In genomic region chr6:131924881-131925474, GRCh38 we compare ENCODE assay signal across 9 cellular contexts. TPM values are rescaled to one million over a fixed set of nuclear protein-coding genes. Genes with fewer than 3 reads are reported as not detected.
DNase-seq lines count a peak whose midpoint lies in the region; ATAC-seq and TF ChIP-seq lines count a peak whose summit lies in the region.
"Had no signal": no experiment of that assay in that cellular context is flagged by ENCODE, and none has a peak within 500 bp of the region (broad histone marks: within the 10 kb centered on the region; RNA-seq: fewer than 3 reads in every experiment).

No MANE protein-coding gene starts in this region.

- TF ChIP-seq EP300 in neural cell (conservative IDR thresholded peaks at IDR 0.05; ENCODE audit: poor library complexity, severe bottlenecking), result no peak

- H3K4me2 ChIP-seq in neural cell (ENCODE audit: low read length), result no peak overlapping the region

- no peak for ATAC-seq in GM21786 (IDR thresholded peaks at IDR 0.05; ENCODE audit: unreplicated experiment)
- no peak for ATAC-seq in GM19324 (IDR thresholded peaks at IDR 0.05; ENCODE audit: low FRiP score, unreplicated experiment)
- ATAC-seq in GM21717 (IDR thresholded peaks at IDR 0.05; ENCODE audit: unreplicated experiment), result no peak

- peak; percentile 85 for TF ChIP-seq RAD21 in neural cell (conservative IDR thresholded peaks at IDR 0.05)

- no peaks in the 10 kb centered on the region for H3F3A ChIP-seq in neural cell (ENCODE audit: insufficient read depth, low read length, poor library complexity, severe bottlenecking)

- DNase-seq in NCI-H524 treated with DMSO at 0.1 percent for 48 hours (lab: John Stamatoyannopoulos, UW) (peak; percentile 15), dorsolateral prefrontal cortex (no peak), cortex of kidney (lab: John Stamatoyannopoulos, UW) (no peak)
- DNase-seq: activated B cell treated with CpG ODN at 0.5 μM for 24 hours had no signal

- H4K20me1 ChIP-seq in neural cell (ENCODE audit: insufficient read depth), result no peaks in the 10 kb centered on the region

- H3K9me3 ChIP-seq in neural cell (ENCODE audit: low read length), result no peaks in the 10 kb centered on the region

- no peak overlapping the region for H3K9ac ChIP-seq in neural cell (ENCODE audit: low read length)

- H3K79me2 ChIP-seq in neural cell (replicated peaks; ENCODE audit: insufficient read depth, low read length), result no peaks in the 10 kb centered on the region

- H3K4me3 ChIP-seq in dorsolateral prefrontal cortex, result no peak overlapping the region
- H3K4me3 ChIP-seq in neural cell (ENCODE audit: low read length), result no peak overlapping the region

- H2AFZ ChIP-seq in neural cell (ENCODE audit: low read depth, low read length), result no peak overlapping the region

- H3K9me2 ChIP-seq in neural cell (ENCODE audit: insufficient read depth, low read length), result no peaks in the 10 kb centered on the region

- intact Hi-C loops in dorsolateral prefrontal cortex (cut with DNase I), result loop anchor here (5.0 to 10.0 kb wide), 3 partner anchors 237 to 292 kb away; no protein-coding TSS in a partner anchor

- TF ChIP-seq CTCF in GM12873 (IDR thresholded peaks at IDR 0.05; ENCODE audit: insufficient read depth, low read depth, low read length, missing control alignments) (peak; percentile 29), dorsolateral prefrontal cortex (IDR thresholded peaks at IDR 0.05 in 54 of 56, conservative IDR thresholded peaks at IDR 0.05 in 2 of 56; ENCODE audit: low read depth in 1 of 56, partially characterized antibody in 56 of 56) (peak; percentile 17 to 91 (median 70)), neural cell (IDR thresholded peaks at IDR 0.05; ENCODE audit: poor library complexity, severe bottlenecking) (peak; percentile 80)

- no peak overlapping the region for H3K27ac ChIP-seq in dorsolateral prefrontal cortex
- H3K27ac ChIP-seq in neural cell (ENCODE audit: low read length), result no peak overlapping the region

- H3K36me3 ChIP-seq in neural cell (ENCODE audit: insufficient read depth, low read length), result no peaks in the 10 kb centered on the region

- H3K27me3 ChIP-seq in dorsolateral prefrontal cortex (no peaks in the 10 kb centered on the region), neural cell (ENCODE audit: insufficient read depth, low read depth, low read length) (no peaks in the 10 kb centered on the region)

TF ChIP-seq in neural cell, 6 proteins besides CTCF, POLR2A, EP300 and RAD21:
- TF ChIP-seq TAF1 (IDR thresholded peaks at IDR 0.05; ENCODE audit: low read depth) (no peak), EZH2 (IDR thresholded peaks at IDR 0.05; ENCODE audit: borderline replicate concordance, insufficient read depth, low read length, poor library complexity, severe bottlenecking) (no peak), SMC3 (conservative IDR thresholded peaks at IDR 0.05; ENCODE audit: poor library complexity) (peak; percentile 87), REST (IDR thresholded peaks at IDR 0.05; ENCODE audit: borderline replicate concordance) (no peak), POLR2AphosphoS5 (IDR thresholded peaks at IDR 0.05) (no peak)

RNA-seq across cellular contexts. Expression of gene CCN2, which starts 26.2 kb away (rescaled TPM):
- 10 to 100 TPM in 105 of 120 experiments, 1 to 10 TPM in 15; 3.8 to 82.4 (median 17.0) TPM for total RNA-seq in dorsolateral prefrontal cortex
- polyA plus RNA-seq in neural cell, result 1.5 and 2.3 TPM in 2 replicates
- polyA minus RNA-seq in neural cell, result 0.73 and 3.2 TPM in 2 replicates

Comparison
In these comparisons a context has a peak if more than half of its experiments do, and no peak if none do; other contexts are left out.
1. CTCF ChIP-seq: peak in every context shown above with its lines; median percentile 80 in neural cell; 70 in dorsolateral prefrontal cortex; 29 in GM12873.